10 cellular contexts compared by ENCODE assay signal in the genomic region with DNA sequence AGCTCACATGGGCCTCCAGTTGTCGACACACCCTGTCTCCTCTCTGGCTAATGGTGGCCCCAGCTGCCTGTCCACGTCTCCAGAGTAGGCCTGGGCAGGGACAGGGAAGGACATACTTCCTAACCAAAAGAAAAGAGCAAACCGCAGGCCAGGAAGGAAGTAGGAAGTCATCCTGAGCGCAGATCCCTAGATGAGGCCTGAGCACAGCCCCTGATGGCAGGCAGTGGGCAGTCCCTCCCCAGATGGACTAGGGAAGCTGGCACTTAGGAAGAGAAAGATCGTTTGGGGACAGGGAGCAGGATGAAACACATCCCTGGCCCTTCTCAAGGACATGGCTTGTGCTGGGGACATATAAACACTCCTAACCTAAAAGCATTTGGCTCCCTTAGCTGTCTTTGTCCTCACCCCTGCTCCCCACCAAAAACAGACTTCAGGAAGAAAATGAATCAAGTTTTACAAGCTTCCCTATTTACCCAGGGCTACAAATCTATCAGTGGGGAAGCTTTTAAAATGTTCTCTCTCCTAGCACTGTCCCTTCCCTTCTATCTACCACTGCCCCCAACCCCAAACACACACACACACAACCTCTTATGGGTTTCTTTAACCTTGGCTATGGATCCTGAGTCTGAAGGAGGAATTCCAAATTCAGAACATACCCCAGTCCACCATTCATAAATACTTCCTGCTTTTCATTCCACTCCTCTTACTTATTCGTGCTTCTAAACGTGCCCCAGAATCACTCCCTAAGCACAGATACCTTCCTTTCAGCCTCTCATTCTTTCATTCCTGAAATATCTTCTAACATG. TPM values are rescaled to one million over a fixed set of nuclear protein-coding genes. Genes with fewer than 3 reads are reported as not detected.
DNase-seq lines count a peak whose midpoint lies in the region; ATAC-seq, FAIRE-seq and TF ChIP-seq lines count a peak whose summit lies in the region.
"Had no signal": no experiment of that assay in that cellular context is flagged by ENCODE, and none has a peak within 500 bp of the region (broad histone marks: within the 10 kb centered on the region; RNA-seq: fewer than 3 reads in every experiment).

No MANE protein-coding gene starts in this region.

- H3K4me3 Mint-ChIP-seq in nephron progenitor cell, result no peak overlapping the region

- DNase-seq in LHCN-M2 (ENCODE audit: low read depth) (peak; percentile 49), fibroblast of peridontal ligament (ENCODE audit: extremely low read depth) (peak; percentile 11), nephron progenitor cell (no peak), HTR-8/SVneo (ENCODE audit: insufficient read length, low spot score) (no peak), NCI-H69 (lab: John Stamatoyannopoulos, UW) (no peak), RKO (ENCODE audit: low spot score) (no peak)
- DNase-seq: NCI-H1436 treated with DMSO at 0.1 percent for 48 hours had no signal

- peak overlapping the region; percentile 91 for H3K27ac ChIP-seq in C4-2B
- H3K27ac ChIP-seq: SK-N-MC had no signal

- peaks cover 51% of the 10 kb centered on the region for H3K4me1 Mint-ChIP-seq in nephron progenitor cell

- no peak for TF ChIP-seq CTCF in C4-2B (conservative IDR thresholded peaks at IDR 0.05)
- no peak for TF ChIP-seq CTCF in nephron progenitor cell (IDR thresholded peaks at IDR 0.05)

- no peak for FAIRE-seq in HTR-8/SVneo (lab: Jason Lieb, UNC)

- no peaks in the 10 kb centered on the region for H3K27me3 Mint-ChIP-seq in nephron progenitor cell (ENCODE audit: low read depth, poor library complexity)

- H3K36me3 Mint-ChIP-seq in nephron progenitor cell (ENCODE audit: low read depth), result peaks cover 53% of the 10 kb centered on the region

- peak overlapping the region; percentile 86 for H3K27ac Mint-ChIP-seq in nephron progenitor cell

- no peak for ATAC-seq in GM21360 (IDR thresholded peaks at IDR 0.05; ENCODE audit: unreplicated experiment)

- no peaks in the 10 kb centered on the region for H3K9me3 Mint-ChIP-seq in nephron progenitor cell

RNA-seq across cellular contexts. Expression of a gene that starts 21.1 kb away (rescaled TPM):
- total RNA-seq in LHCN-M2 (2014; rRNA removed), result 19.2 and 20.8 TPM in 2 replicates
- polyA plus RNA-seq in LHCN-M2 (2012), result 20.1 TPM

Comparison
In these comparisons a context has a peak if more than half of its experiments do, and no peak if none do; other contexts are left out.
1. DNase-seq: peak in LHCN-M2 (single experiment) and fibroblast of peridontal ligament (single experiment); none in nephron progenitor cell (single experiment), HTR-8/SVneo (single experiment), NCI-H69 (single experiment) and RKO (single experiment).